ENCODE assay signal across 21 cellular contexts in genomic region chr1:116513956-116514355, GRCh38. TPM values are rescaled to one million over a fixed set of nuclear protein-coding genes. Genes with fewer than 3 reads are reported as not detected.
DNase-seq lines count a peak whose midpoint lies in the region; ATAC-seq lines count a peak whose summit lies in the region.
"Had no signal": no experiment of that assay in that cellular context is flagged by ENCODE, and none has a peak within 500 bp of the region (broad histone marks: within the 10 kb centered on the region; RNA-seq: fewer than 3 reads in every experiment).

No MANE protein-coding gene starts in this region.

- no peaks in the 10 kb centered on the region for H3K27me3 Mint-ChIP-seq in T-helper 1 cell treated with Interleukin-12 subunit alpha and Interleukin-12 subunit beta and Interleukin-4 antibody, amounts not matched to agents 30 μg/mL and 1 μg/mL, for 36 hours (ENCODE audit: low read depth)
- H3K27me3 Mint-ChIP-seq in activated CD4-positive, alpha-beta memory T cell treated with anti-CD3 and anti-CD28 coated beads for 36 hours: no peaks in the 10 kb centered on the region
- H3K27me3 Mint-ChIP-seq in naive thymus-derived CD4-positive, alpha-beta T cell: no peaks in the 10 kb centered on the region
- H3K27me3 Mint-ChIP-seq: activated B cell treated with CpG ODN at 0.5 μM for 24 hours had no signal

- H3K36me3 Mint-ChIP-seq in T-helper 1 cell treated with Interleukin-12 subunit alpha and Interleukin-12 subunit beta and Interleukin-4 antibody, amounts not matched to agents 30 μg/mL and 1 μg/mL, for 36 hours (ENCODE audit: low read depth): peaks cover 52% of the 10 kb centered on the region
- peaks cover 18% of the 10 kb centered on the region for H3K36me3 Mint-ChIP-seq in activated CD4-positive, alpha-beta memory T cell treated with anti-CD3 and anti-CD28 coated beads for 36 hours
- peaks cover 0 to 39% (median 0%) of the 10 kb centered on the region in 5 donors for H3K36me3 Mint-ChIP-seq in naive thymus-derived CD4-positive, alpha-beta T cell

- H3K27ac Mint-ChIP-seq in T-helper 1 cell treated with Interleukin-12 subunit alpha and Interleukin-12 subunit beta and Interleukin-4 antibody, amounts not matched to agents 30 μg/mL and 1 μg/mL, for 36 hours: peak overlapping the region; percentile 55
- H3K27ac Mint-ChIP-seq in activated CD4-positive, alpha-beta memory T cell treated with anti-CD3 and anti-CD28 coated beads for 36 hours: peak overlapping the region; percentile 9
- H3K27ac Mint-ChIP-seq in naive thymus-derived CD4-positive, alpha-beta T cell: peak overlapping the region in 6 of 9 donors; percentile 5 to 93 (median 36)
- H3K27ac Mint-ChIP-seq: endodermal cell had no signal

- peaks cover 74% of the 10 kb centered on the region for H3K4me1 Mint-ChIP-seq in T-helper 1 cell treated with Interleukin-12 subunit alpha and Interleukin-12 subunit beta and Interleukin-4 antibody, amounts not matched to agents 30 μg/mL and 1 μg/mL, for 36 hours (ENCODE audit: low read depth)
- H3K4me1 Mint-ChIP-seq in activated CD4-positive, alpha-beta memory T cell treated with anti-CD3 and anti-CD28 coated beads for 36 hours (ENCODE audit: low read depth): peaks cover 71% of the 10 kb centered on the region
- H3K4me1 Mint-ChIP-seq in naive thymus-derived CD4-positive, alpha-beta T cell: peaks cover 41 to 80% (median 53%) of the 10 kb centered on the region in 7 donors
- H3K4me1 Mint-ChIP-seq: endodermal cell had no signal

- no peaks in the 10 kb centered on the region for H3K27me3 ChIP-seq in naive thymus-derived CD4-positive, alpha-beta T cell (ENCODE audit: control insufficient read depth in 2 of 2, insufficient read depth in 2 of 2, low read length in 2 of 2)
- no peaks in the 10 kb centered on the region for H3K27me3 ChIP-seq in MG63
- H3K27me3 ChIP-seq: stomach, upper lobe of left lung had no signal

- POLR2A ChIA-PET in activated CD4-positive, alpha-beta memory T cell treated with anti-CD3 and anti-CD28 coated beads for 36 hours (lab: Charles Lee): interaction anchor here (0.7 to 2.3 kb wide), 6 partner anchors 24 to 375 kb away, joined by 3 to 14 read pairs (median 6); no protein-coding TSS in a partner anchor
- POLR2A ChIA-PET in naive thymus-derived CD4-positive, alpha-beta T cell (lab: Charles Lee): interaction anchor here (3.1 kb wide), 1 partner anchor 9 kb away, joined by 16 read pairs; no protein-coding TSS in a partner anchor

- no peaks in the 10 kb centered on the region for H3K36me3 ChIP-seq in naive thymus-derived CD4-positive, alpha-beta T cell (ENCODE audit: control insufficient read depth in 2 of 3, insufficient read depth in 3 of 3, low read length in 3 of 3)
- peaks cover 4% of the 10 kb centered on the region; the same call in 1 of the 2 replicates for H3K36me3 ChIP-seq in MG63

- intact Hi-C loops in activated CD4-positive, alpha-beta memory T cell treated with anti-CD3 and anti-CD28 coated beads for 36 hours (cut with micrococcal nuclease): loop anchor here (2.0 kb wide), 2 partner anchors 225 to 313 kb away; no protein-coding TSS in a partner anchor
- intact Hi-C loops in naive thymus-derived CD4-positive, alpha-beta T cell (cut with micrococcal nuclease): loop anchor here in 1 of 2 donors (1.0 kb wide), 1 partner anchor 10 kb away; no protein-coding TSS in a partner anchor

- H3K9me3 Mint-ChIP-seq in T-helper 1 cell treated with Interleukin-12 subunit alpha and Interleukin-12 subunit beta and Interleukin-4 antibody, amounts not matched to agents 30 μg/mL and 1 μg/mL, for 36 hours: peaks cover 9% of the 10 kb centered on the region
- no peaks in the 10 kb centered on the region for H3K9me3 Mint-ChIP-seq in activated CD4-positive, alpha-beta memory T cell treated with anti-CD3 and anti-CD28 coated beads for 36 hours
- peaks cover 0 to 5% (median 0%) of the 10 kb centered on the region in 11 donors for H3K9me3 Mint-ChIP-seq in naive thymus-derived CD4-positive, alpha-beta T cell
- H3K9me3 Mint-ChIP-seq: activated B cell treated with CpG ODN at 0.5 μM for 24 hours had no signal

- no peak overlapping the region for H3K27ac ChIP-seq in naive thymus-derived CD4-positive, alpha-beta T cell (ENCODE audit: low read depth, low read length)

- DNase-seq in T-helper 1 cell (no peak), DMS153 treated with DMSO at 0.1 percent for 48 hours (lab: John Stamatoyannopoulos, UW; ENCODE audit: unreplicated experiment) (peak; percentile 4), NCI-H2107 treated with DMSO at 0.1 percent for 48 hours (lab: John Stamatoyannopoulos, UW; ENCODE audit: unreplicated experiment) (no peak), SW480 (ENCODE audit: low spot score) (no peak), MG63 (no peak)
- no peak for DNase-seq in activated CD4-positive, alpha-beta memory T cell treated with anti-CD3 and anti-CD28 coated beads for 36 hours
- DNase-seq in naive thymus-derived CD4-positive, alpha-beta T cell: no peak
- DNase-seq: activated B cell treated with CpG ODN at 0.5 μM for 24 hours; activated effector memory CD4-positive, alpha-beta T cell treated with anti-CD3 and anti-CD28 coated beads, Interleukin-2, amount 50 U/mL, for 16 hours; EL; endodermal cell; HCEC 1CT; KBM-7; NCI-H1105 treated with DMSO at 0.1 percent for 48 hours; NCI-H226; stimulated activated CD4-positive, alpha-beta T cell treated with anti-CD3 and anti-CD28 coated beads, Interleukin-1b, Interleukin-23, amount 100 ng/mL, for 48 hours; stomach; upper lobe of left lung had no signal

- H3K4me3 ChIP-seq in naive thymus-derived CD4-positive, alpha-beta T cell (ENCODE audit: low read length): no peak overlapping the region
- H3K4me3 ChIP-seq in MG63: no peak overlapping the region
- H3K4me3 ChIP-seq: lung, stomach, upper lobe of left lung had no signal

- no peaks in the 10 kb centered on the region for H3K9me3 ChIP-seq in naive thymus-derived CD4-positive, alpha-beta T cell (ENCODE audit: control insufficient read depth in 2 of 3, low read length in 3 of 3)
- 0 out of 2 replicates have a peak, but pooled peaks cover 2% of the 10 kb centered on the region for H3K9me3 ChIP-seq in MG63
- H3K9me3 ChIP-seq: stomach, upper lobe of left lung had no signal

- CTCF ChIA-PET in activated CD4-positive, alpha-beta memory T cell treated with anti-CD3 and anti-CD28 coated beads for 36 hours (lab: Charles Lee): interaction anchor here (0.6 to 3.5 kb wide), 5 partner anchors 9 to 345 kb away, joined by 3 to 19 read pairs (median 8); no protein-coding TSS in a partner anchor
- CTCF ChIA-PET in naive thymus-derived CD4-positive, alpha-beta T cell (lab: Charles Lee): interaction anchor here (0.9 to 1.0 kb wide), 2 partner anchors 9 to 375 kb away, joined by 3 to 5 read pairs; no protein-coding TSS in a partner anchor

- no peak overlapping the region for H3K4me3 Mint-ChIP-seq in T-helper 1 cell treated with Interleukin-12 subunit alpha and Interleukin-12 subunit beta and Interleukin-4 antibody, amounts not matched to agents 30 μg/mL and 1 μg/mL, for 36 hours
- no peak overlapping the region for H3K4me3 Mint-ChIP-seq in activated CD4-positive, alpha-beta memory T cell treated with anti-CD3 and anti-CD28 coated beads for 36 hours
- peak overlapping the region in 2 of 10 donors; percentile 6 to 82 for H3K4me3 Mint-ChIP-seq in naive thymus-derived CD4-positive, alpha-beta T cell
- H3K4me3 Mint-ChIP-seq: endodermal cell had no signal

- no peak for ATAC-seq in naive thymus-derived CD4-positive, alpha-beta T cell
- ATAC-seq: sciatic nerve had no signal

- H3K4me1 ChIP-seq in naive thymus-derived CD4-positive, alpha-beta T cell (ENCODE audit: control insufficient read depth in 2 of 2, insufficient read depth in 2 of 2, low read length in 2 of 2): peaks cover 30 to 57% of the 10 kb centered on the region in 2 donors

RNA-seq across cellular contexts. Expression of gene CD58, which starts 56.9 kb away (rescaled TPM):
- 10 to 100 TPM; 21.9 to 27.2 TPM for total RNA-seq in activated CD4-positive, alpha-beta memory T cell treated with anti-CD3 and anti-CD28 coated beads for 36 hours
- 10 to 100 TPM in 2 of 5 experiments, 1 to 10 TPM in 3; 3.3 to 35.0 (median 4.4) TPM for total RNA-seq in naive thymus-derived CD4-positive, alpha-beta T cell
- 1 to 10 TPM; 1.3 to 2.8 TPM for polyA plus RNA-seq in naive thymus-derived CD4-positive, alpha-beta T cell
- total RNA-seq in MG63 (2014; rRNA removed; shearing (Covaris generic); ENCODE audit: low replicate concordance): 21.9 and 53.0 TPM in 2 replicates
